In genomic region chr4:8035371-8035780, GRCh38 we compare ENCODE assay signal across 10 cellular contexts.
DNase-seq lines count a peak whose midpoint lies in the region; ATAC-seq, FAIRE-seq and TF ChIP-seq lines count a peak whose summit lies in the region.
"Had no signal": no experiment of that assay in that cellular context is flagged by ENCODE, and none has a peak within 500 bp of the region (broad histone marks: within the 10 kb centered on the region; RNA-seq: fewer than 3 reads in every experiment).

No MANE protein-coding gene starts in this region.

- DNase-seq in SIG-M5 treated with dmso at 0.1 percent for 504 hours (lab: John Stamatoyannopoulos, UW; ENCODE audit: unreplicated experiment) (peak; percentile 15), SIG-M5 (lab: John Stamatoyannopoulos, UW) (no peak), NCI-H2107 (lab: John Stamatoyannopoulos, UW) (peak; percentile 49), bronchial epithelial cell (ENCODE audit: low read depth) (peak; percentile 50), GM12892 (ENCODE audit: insufficient read length) (no peak)
- DNase-seq in stimulated activated CD8-positive, alpha-beta memory T cell treated with anti-CD3 and anti-CD28 coated beads, Interleukin-4, amount 100 ng/mL, for 48 hours: peak; percentile 31
- no peak for DNase-seq in effector CD8-positive, alpha-beta T cell (lab: John Stamatoyannopoulos, UW)
- DNase-seq: amygdala had no signal

- no peaks in the 10 kb centered on the region for H3K36me3 ChIP-seq in bronchial epithelial cell (ENCODE audit: control insufficient read depth, insufficient read depth, low read length)

- no peak for TF ChIP-seq CTCF in bronchial epithelial cell (IDR thresholded peaks at IDR 0.05; ENCODE audit: insufficient read depth, low read length, severe bottlenecking)

- FAIRE-seq in bronchial epithelial cell (lab: Jason Lieb, UNC) (no peak), GM12892 (lab: Jason Lieb, UNC) (no peak)

- no peak for TF ChIP-seq POLR2A in GM12892 (IDR thresholded peaks at IDR 0.05; ENCODE audit: low read depth, low read length)

- ATAC-seq in GM21515 (IDR thresholded peaks at IDR 0.05; ENCODE audit: unreplicated experiment): no peak
- ATAC-seq: right cardiac atrium had no signal

- H3K4me3 ChIP-seq in bronchial epithelial cell (ENCODE audit: low read depth, low read length): no peak overlapping the region

- peaks cover 8% of the 10 kb centered on the region for H3K27me3 ChIP-seq in bronchial epithelial cell (ENCODE audit: control insufficient read depth, insufficient read depth, low read length)

Comparison
In these comparisons a context has a peak if more than half of its experiments do, and no peak if none do; other contexts are left out.
1. DNase-seq: peak in SIG-M5 treated with dmso at 0.1 percent for 504 hours (single experiment), NCI-H2107 (single experiment), bronchial epithelial cell (single experiment) and stimulated activated CD8-positive, alpha-beta memory T cell treated with anti-CD3 and anti-CD28 coated beads, Interleukin-4, amount 100 ng/mL, for 48 hours (single experiment); none in SIG-M5 (single experiment), GM12892 (single experiment) and effector CD8-positive, alpha-beta T cell (single experiment).